25 cellular contexts compared by ENCODE assay signal in the genomic region with DNA sequence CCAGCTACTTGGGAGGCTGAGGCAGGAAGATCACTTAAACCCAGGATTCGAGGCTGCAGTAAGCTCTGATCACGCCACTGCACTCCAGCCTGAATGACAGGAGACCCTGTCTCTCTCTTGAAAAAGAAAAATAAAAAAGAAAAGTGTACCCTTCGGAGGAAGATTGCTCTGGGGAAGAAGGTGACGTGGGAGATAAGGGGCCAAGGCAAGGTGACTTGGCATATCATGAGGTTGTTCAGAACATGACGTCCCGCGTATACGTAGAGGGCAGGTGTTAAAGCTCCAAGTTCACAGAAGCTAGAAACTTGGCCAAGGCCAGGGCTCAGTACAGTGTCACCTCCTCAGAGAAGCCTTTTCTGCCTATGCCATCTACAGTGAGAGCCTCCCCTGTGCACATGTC.
"Had no signal": no experiment of that assay in that cellular context is flagged by ENCODE, and none has a peak within 500 bp of the region (broad histone marks: within the 10 kb centered on the region; RNA-seq: fewer than 3 reads in every experiment).

No MANE protein-coding gene starts in this region.

- H3K27ac Mint-ChIP-seq: activated CD4-positive, alpha-beta memory T cell treated with anti-CD3 and anti-CD28 coated beads for 36 hours; activated CD4-positive, alpha-beta T cell treated with anti-CD3 and anti-CD28 coated beads for 36 hours; activated CD8-positive, alpha-beta memory T cell treated with anti-CD3 and anti-CD28 coated beads, Interleukin-2, amount 10 ng/mL, durations not matched to agents 7 days and 5 days; activated CD8-positive, alpha-beta T cell treated with anti-CD3 and anti-CD28 coated beads, Interleukin-2, amount 10 ng/mL, durations not matched to agents 7 days and 5 days; activated naive CD4-positive, alpha-beta T cell treated with anti-CD3 and anti-CD28 coated beads, Interleukin-2, amount 10 ng/mL, durations not matched to agents 7 days and 5 days had no signal

- H3K4me3 Mint-ChIP-seq: activated CD4-positive, alpha-beta memory T cell treated with anti-CD3 and anti-CD28 coated beads for 36 hours; activated CD4-positive, alpha-beta T cell treated with anti-CD3 and anti-CD28 coated beads for 36 hours; activated CD4-positive, alpha-beta T cell treated with anti-CD3 and anti-CD28 coated beads, Interleukin-2, amount 10 ng/mL, durations not matched to agents 24 days and 14 days; activated CD8-positive, alpha-beta memory T cell treated with anti-CD3 and anti-CD28 coated beads, Interleukin-2, amount 10 ng/mL, durations not matched to agents 7 days and 5 days; activated CD8-positive, alpha-beta T cell treated with anti-CD3 and anti-CD28 coated beads, Interleukin-2, amount 10 ng/mL, durations not matched to agents 7 days and 5 days; activated naive CD4-positive, alpha-beta T cell treated with anti-CD3 and anti-CD28 coated beads, Interleukin-2, amount 10 ng/mL, durations not matched to agents 7 days and 5 days; effector memory CD8-positive, alpha-beta T cell had no signal

- H3K27me3 Mint-ChIP-seq: activated CD4-positive, alpha-beta memory T cell treated with anti-CD3 and anti-CD28 coated beads for 36 hours; activated CD4-positive, alpha-beta T cell treated with anti-CD3 and anti-CD28 coated beads for 36 hours; effector memory CD8-positive, alpha-beta T cell had no signal

- DNase-seq: activated CD4-positive, alpha-beta memory T cell treated with anti-CD3 and anti-CD28 coated beads for 36 hours; activated CD4-positive, alpha-beta T cell treated with anti-CD3 and anti-CD28 coated beads for 36 hours; activated CD4-positive, alpha-beta T cell treated with anti-CD3 and anti-CD28 coated beads, Interleukin-2, amount 10 ng/mL, durations not matched to agents 24 days and 14 days; activated CD4-positive, CD25-positive, alpha-beta regulatory T cell; activated CD4-positive, CD25-positive, alpha-beta regulatory T cell treated with anti-CD3 and anti-CD28 coated beads, Interleukin-2, amount 50 U/mL, for 72 hours; activated CD8-positive, alpha-beta memory T cell treated with anti-CD3 and anti-CD28 coated beads, Interleukin-2, amount 10 ng/mL, durations not matched to agents 7 days and 5 days; activated CD8-positive, alpha-beta memory T cell treated with anti-CD3 and anti-CD28 coated beads, Interleukin-2, amount 50 U/mL, for 4 hours; activated CD8-positive, alpha-beta T cell treated with anti-CD3 and anti-CD28 coated beads, Interleukin-2, amount 10 ng/mL, durations not matched to agents 7 days and 5 days; activated gamma-delta T cell; activated naive CD4-positive, alpha-beta T cell; activated naive CD4-positive, alpha-beta T cell treated with anti-CD3 and anti-CD28 coated beads, Interleukin-2, amount 10 ng/mL, durations not matched to agents 7 days and 5 days; activated T-cell treated with anti-CD3 and anti-CD28 coated beads, Interleukin-2, amount 50 U/mL, for 1 hour; activated T-cell treated with anti-CD3 and anti-CD28 coated beads, Interleukin-2, amount 50 U/mL, for 48 hours; amniotic stem cell; anterior cingulate cortex; brain microvascular endothelial cell; cortex of kidney; dermis blood vessel endothelial cell; effector CD4-positive, alpha-beta T cell; effector memory CD8-positive, alpha-beta T cell; foreskin fibroblast; head of caudate nucleus; T-helper 2 cell had no signal

- ATAC-seq: activated CD4-positive, alpha-beta T cell treated with anti-CD3 and anti-CD28 coated beads for 36 hours; activated CD8-positive, alpha-beta memory T cell treated with anti-CD3 and anti-CD28 coated beads, Interleukin-2, amount 10 ng/mL, durations not matched to agents 7 days and 5 days; activated CD8-positive, alpha-beta T cell treated with anti-CD3 and anti-CD28 coated beads, Interleukin-2, amount 10 ng/mL, durations not matched to agents 7 days and 5 days; activated naive CD4-positive, alpha-beta T cell treated with anti-CD3 and anti-CD28 coated beads, Interleukin-2, amount 50 U/mL, for 72 hours; effector memory CD8-positive, alpha-beta T cell had no signal

- H3K27me3 ChIP-seq: brain microvascular endothelial cell had no signal

- H3K27ac ChIP-seq: brain microvascular endothelial cell, epithelial cell of prostate had no signal

- H3K9me3 Mint-ChIP-seq: activated CD4-positive, alpha-beta memory T cell treated with anti-CD3 and anti-CD28 coated beads for 36 hours; activated CD4-positive, alpha-beta T cell treated with anti-CD3 and anti-CD28 coated beads, Interleukin-2, amount 10 ng/mL, durations not matched to agents 24 days and 14 days; activated naive CD4-positive, alpha-beta T cell treated with anti-CD3 and anti-CD28 coated beads, Interleukin-2, amount 10 ng/mL, durations not matched to agents 7 days and 5 days; activated naive CD4-positive, alpha-beta T cell treated with anti-CD3 and anti-CD28 coated beads, Interleukin-2, amount 50 U/mL, for 72 hours; effector memory CD8-positive, alpha-beta T cell had no signal

- H3K36me3 ChIP-seq: brain microvascular endothelial cell had no signal

- H3K36me3 Mint-ChIP-seq: activated CD4-positive, alpha-beta memory T cell treated with anti-CD3 and anti-CD28 coated beads for 36 hours had no signal
